In the genomic region with DNA sequence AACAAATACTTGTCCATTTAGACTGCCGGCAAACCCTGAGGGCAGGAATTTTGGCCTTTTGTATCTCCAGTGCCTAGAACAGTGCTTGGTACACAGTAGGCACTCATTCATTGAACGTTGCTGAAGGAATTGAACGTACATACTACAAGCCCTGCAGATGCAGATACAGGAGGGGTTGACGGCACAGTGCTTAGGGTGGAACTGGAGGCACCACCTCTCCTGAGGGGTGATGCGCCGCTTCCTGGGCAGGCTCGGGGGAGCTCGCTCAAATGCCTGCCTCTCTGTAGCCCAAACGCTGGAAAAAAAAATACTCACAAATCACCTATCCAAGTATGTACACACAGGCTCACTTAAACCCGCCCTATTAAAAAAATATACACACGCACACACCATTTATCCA, we compare ENCODE assay signal across 9 cellular contexts. TPM values are rescaled to one million over a fixed set of nuclear protein-coding genes. Genes with fewer than 3 reads are reported as not detected.
DNase-seq lines count a peak whose midpoint lies in the region; ATAC-seq and TF ChIP-seq lines count a peak whose summit lies in the region.
"Had no signal": no experiment of that assay in that cellular context is flagged by ENCODE, and none has a peak within 500 bp of the region (broad histone marks: within the 10 kb centered on the region; RNA-seq: fewer than 3 reads in every experiment).

No MANE protein-coding gene starts in this region.

- no peaks in the 10 kb centered on the region for H3K9me3 ChIP-seq in CD4-positive, alpha-beta T cell (ENCODE audit: control insufficient read depth, low read length)
- H3K9me3 ChIP-seq in SJCRH30 (replicated peaks) (0 out of 2 replicates have a peak, but pooled peaks cover 6% of the 10 kb centered on the region), liver (ENCODE audit: control insufficient read depth in 4 of 4, low read length in 3 of 4) (no peaks in the 10 kb centered on the region), thoracic aorta (no peaks in the 10 kb centered on the region)

- CTCF ChIA-PET in CD4-positive, alpha-beta T cell (lab: Charles Lee) = no interaction called here

- H3K9me3 Mint-ChIP-seq in CD4-positive, alpha-beta T cell = no peaks in the 10 kb centered on the region

- no peak for TF ChIP-seq CTCF in CD4-positive, alpha-beta T cell (IDR thresholded peaks at IDR 0.05)
- TF ChIP-seq CTCF in choroid plexus epithelial cell (conservative IDR thresholded peaks at IDR 0.05; ENCODE audit: low read depth, low read length) = no peak
- no peak for TF ChIP-seq CTCF in liver (IDR thresholded peaks at IDR 0.05; ENCODE audit: low read depth, low read length, missing input control)
- TF ChIP-seq CTCF in thoracic aorta (IDR thresholded peaks at IDR 0.05) = no peak

- H3K4me1 ChIP-seq in SJCRH30 (no peaks in the 10 kb centered on the region), liver (ENCODE audit: control insufficient read depth in 4 of 4, insufficient read depth in 4 of 4, low read length in 3 of 4) (peaks cover 5 to 12% (median 6%) of the 10 kb centered on the region in 4 donors), thoracic aorta (ENCODE audit: control insufficient read depth in 1 of 2, low read depth in 2 of 2) (peaks cover 8 to 22% of the 10 kb centered on the region in 2 donors)

- H3K27me3 Mint-ChIP-seq in CD4-positive, alpha-beta T cell = no peaks in the 10 kb centered on the region

- peak overlapping the region in 1 of 2 donors; percentile 82 for H3K9ac ChIP-seq in liver (ENCODE audit: low read depth in 1 of 2, low read length in 2 of 2)

- no peaks in the 10 kb centered on the region for H3K27me3 ChIP-seq in CD4-positive, alpha-beta T cell (ENCODE audit: control insufficient read depth, insufficient read depth, low read length)
- H3K27me3 ChIP-seq in SJCRH30 = no peaks in the 10 kb centered on the region
- no peaks in the 10 kb centered on the region for H3K27me3 ChIP-seq in liver (ENCODE audit: control insufficient read depth in 4 of 4, insufficient read depth in 4 of 4, low read length in 3 of 4)
- H3K27me3 ChIP-seq in thoracic aorta (replicated peaks; ENCODE audit: insufficient read depth) = no peaks in the 10 kb centered on the region

- intact Hi-C loops in CD4-positive, alpha-beta T cell (cut with DNase I, micrococcal nuclease) = loop anchor here in 1 of 2 experiments (5.0 kb wide), 1 partner anchor 787 kb away; the partner anchor contains the start of gene CCDC112

- TF ChIP-seq RAD21 in liver (IDR thresholded peaks at IDR 0.05) = no peak

- POLR2A ChIA-PET in CD4-positive, alpha-beta T cell (lab: Charles Lee) = interaction anchor here (0.6 to 2.3 kb wide), 5 partner anchors 52 to 788 kb away, joined by 3 to 11 read pairs (median 5); partner anchors contain the start of genes AP3S1, ATG12, CCDC112 and FEM1C

- peak in 8 of 10 experiments; percentile 7 to 18 (median 14) for DNase-seq in CD4-positive, alpha-beta T cell
- DNase-seq in SJCRH30 = peak; percentile 16 to 45
- peak; percentile 47 for DNase-seq in choroid plexus epithelial cell (ENCODE audit: low read depth)
- DNase-seq in thoracic aorta (ENCODE audit: low spot score) = no peak
- DNase-seq in HuH-7 (ENCODE audit: low spot score) = no peak

- H3K36me3 ChIP-seq in SJCRH30 (peaks cover 8% of the 10 kb centered on the region; the same call in 1 of the 2 replicates), liver (ENCODE audit: control insufficient read depth in 4 of 4, insufficient read depth in 3 of 4, low read depth in 1 of 4, low read length in 3 of 4) (no peaks in the 10 kb centered on the region), thoracic aorta (no peaks in the 10 kb centered on the region)

- H3K4me3 ChIP-seq in SJCRH30 (peak overlapping the region; percentile 87), choroid plexus epithelial cell (ENCODE audit: low read depth, low read length) (peak overlapping the region; percentile 89), liver (ENCODE audit: low read depth in 1 of 3, low read length in 3 of 3) (peak overlapping the region; percentile 33 to 98 (median 90)), thoracic aorta (peak overlapping the region; percentile 96)

- peaks cover 72% of the 10 kb centered on the region for H3K4me1 Mint-ChIP-seq in CD4-positive, alpha-beta T cell (ENCODE audit: low read depth)

- peak overlapping the region; percentile 99 for H3K27ac Mint-ChIP-seq in CD4-positive, alpha-beta T cell

- peak overlapping the region; percentile 99 for H3K4me3 Mint-ChIP-seq in CD4-positive, alpha-beta T cell

- WGBS in liver = 41% methylated on average over 11 of the region's 11 CpGs

- peak; percentile 30 for ATAC-seq in CD4-positive, alpha-beta T cell (ENCODE audit: poor library complexity)
- ATAC-seq in GM19328 (IDR thresholded peaks at IDR 0.05; ENCODE audit: unreplicated experiment) (peak; percentile 31), HG03354 (IDR thresholded peaks at IDR 0.05; ENCODE audit: poor library complexity, severe bottlenecking, unreplicated experiment) (peak; percentile 40), thoracic aorta (ENCODE audit: insufficient number of reproducible peaks, low FRiP score, low read depth) (no peak)

- peaks cover 52% of the 10 kb centered on the region for H3K36me3 Mint-ChIP-seq in CD4-positive, alpha-beta T cell (ENCODE audit: low read depth)

- no peak overlapping the region for H3K27ac ChIP-seq in CD4-positive, alpha-beta T cell (ENCODE audit: low read depth, low read length)
- H3K27ac ChIP-seq in SJCRH30 = peak overlapping the region; percentile 93
- H3K27ac ChIP-seq in liver (ENCODE audit: low read depth in 1 of 2, low read length in 2 of 2) = no peak overlapping the region
- H3K27ac ChIP-seq in thoracic aorta = no peak overlapping the region

TF ChIP-seq in liver, 16 proteins besides CTCF, POLR2A, EP300 and RAD21:
- TF ChIP-seq, protein P1, sequence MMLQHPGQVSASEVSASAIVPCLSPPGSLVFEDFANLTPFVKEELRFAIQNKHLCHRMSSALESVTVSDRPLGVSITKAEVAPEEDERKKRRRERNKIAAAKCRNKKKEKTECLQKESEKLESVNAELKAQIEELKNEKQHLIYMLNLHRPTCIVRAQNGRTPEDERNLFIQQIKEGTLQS (IDR thresholded peaks at IDR 0.05) = no peak
- TF ChIP-seq MAX (IDR thresholded peaks at IDR 0.05) (no peak), GABPA (IDR thresholded peaks at IDR 0.05 in 1 of 2, conservative IDR thresholded peaks at IDR 0.05 in 1 of 2) (no peak), FOXA1 (IDR thresholded peaks at IDR 0.05) (no peak), NR2F2 (IDR thresholded peaks at IDR 0.05) (no peak), HNF4A (conservative IDR thresholded peaks at IDR 0.05) (no peak), RXRA (IDR thresholded peaks at IDR 0.05) (no peak), ZBTB33 (IDR thresholded peaks at IDR 0.05) (no peak), REST (IDR thresholded peaks at IDR 0.05) (no peak), FOXA2 (IDR thresholded peaks at IDR 0.05) (no peak), JUND (IDR thresholded peaks at IDR 0.05) (no peak), HNF4G (IDR thresholded peaks at IDR 0.05) (no peak), TAF1 (conservative IDR thresholded peaks at IDR 0.05) (no peak), YY1 (IDR thresholded peaks at IDR 0.05) (no peak), EGR1 (IDR thresholded peaks at IDR 0.05; ENCODE audit: low read depth in 2 of 2) (no peak)

RNA-seq across cellular contexts. Expression of gene COMMD10, which starts 0.6 kb away (rescaled TPM):
- 10 to 100 TPM; 26.0 to 27.6 TPM for total RNA-seq in CD4-positive, alpha-beta T cell
- 56.2 and 56.8 TPM in 2 replicates for total RNA-seq in SJCRH30 (2014; rRNA removed; shearing (Covaris generic))
- 10 to 100 TPM; 22.3 to 30.5 TPM for total RNA-seq in liver
- 10 to 100 TPM in 1 of 2 donors, 1 to 10 TPM in 1; 8.9 to 16.3 TPM for polyA plus RNA-seq in liver
- 10 to 100 TPM; 12.6 to 21.6 TPM for total RNA-seq in thoracic aorta

RNA-seq across cellular contexts. Expression of gene ARL14EPL, which starts 52.0 kb away (rescaled TPM):
- total RNA-seq in CD4-positive, alpha-beta T cell = not detected
- total RNA-seq in SJCRH30 (2014; rRNA removed; shearing (Covaris generic)) = 0.06 and 0.66 TPM in 2 replicates
- total RNA-seq in liver (not detected), thoracic aorta (1 to 10 TPM in 1 of 2 donors, not detected in 1; 1.7 TPM)
- not detected for polyA plus RNA-seq in liver
- total RNA-seq: T-helper 1 cell treated with Interleukin-12 subunit alpha and Interleukin-12 subunit beta and Interleukin-4 antibody, amounts not matched to agents 30 ng/mL and 1 ng/mL, for 36 hours had no signal

Comparison
In these comparisons a context has a peak if more than half of its experiments do, and no peak if none do; other contexts are left out.
1. DNase-seq: peak in CD4-positive, alpha-beta T cell (8 of 10), SJCRH30 (2 of 2) and choroid plexus epithelial cell (single experiment); none in thoracic aorta (single experiment) and HuH-7 (single experiment).
2. Peak in every context shown above with its lines, with median percentiles within 50 percentile points of each other: H3K4me3 ChIP-seq.